In genomic region chr1:84214115-84214956, GRCh38 we compare ENCODE assay signal across 20 cellular contexts.
DNase-seq lines count a peak whose midpoint lies in the region; ATAC-seq and TF ChIP-seq lines count a peak whose summit lies in the region.
"Had no signal": no experiment of that assay in that cellular context is flagged by ENCODE, and none has a peak within 500 bp of the region (broad histone marks: within the 10 kb centered on the region; RNA-seq: fewer than 3 reads in every experiment).

No MANE protein-coding gene starts in this region.

- ATAC-seq in CD4-positive, alpha-beta T cell (ENCODE audit: poor library complexity), result no peak
- no peak for ATAC-seq in central memory CD8-positive, alpha-beta T cell (replicated peaks; ENCODE audit: extremely low read depth, poor library complexity, severe bottlenecking)
- peak; percentile 46 to 75 for ATAC-seq in natural killer cell treated with Interleukin-12 subunit alpha and Interleukin-12 subunit beta and Interleukin-15 and Interleukin-18, amount 100 ng/mL, for 72 hours
- no peak for ATAC-seq in GM21367 (IDR thresholded peaks at IDR 0.05; ENCODE audit: unreplicated experiment)
- ATAC-seq: K562, Right ventricle myocardium inferior, SK-N-SH treated with all-trans-retinoic acid at 6 μM for 48 hours had no signal

- no peak for TF ChIP-seq CTCF in CD4-positive, alpha-beta T cell (IDR thresholded peaks at IDR 0.05)
- no peak for TF ChIP-seq CTCF in chondrocyte (IDR thresholded peaks at IDR 0.05)
- no peak for TF ChIP-seq CTCF in MCF 10A (IDR thresholded peaks at IDR 0.05; ENCODE audit: unreplicated experiment)

- H3K27ac Mint-ChIP-seq in CD4-positive, alpha-beta T cell, result peak overlapping the region; percentile 41
- H3K27ac Mint-ChIP-seq in central memory CD8-positive, alpha-beta T cell (ENCODE audit: low read depth), result peak overlapping the region; percentile 51
- peak overlapping the region; percentile 45 to 73 for H3K27ac Mint-ChIP-seq in natural killer cell treated with Interleukin-12 subunit alpha and Interleukin-12 subunit beta and Interleukin-15 and Interleukin-18, amount 100 ng/mL, for 72 hours
- no peak overlapping the region for H3K27ac Mint-ChIP-seq in chondrocyte (ENCODE audit: unreplicated experiment)
- H3K27ac Mint-ChIP-seq in MCF 10A (ENCODE audit: low read depth, unreplicated experiment), result no peak overlapping the region

- POLR2A ChIA-PET in CD4-positive, alpha-beta T cell (lab: Charles Lee), result interaction anchor here (0.7 kb wide), 1 partner anchor 70 kb away, joined by 3 read pairs; the partner anchor contains the start of gene PRKACB
- POLR2A ChIA-PET in MCF 10A (lab: Yijun Ruan, JAX), result interaction anchor here (0.7 kb wide), 1 partner anchor 23 kb away, joined by 3 read pairs; no protein-coding TSS in a partner anchor

- peak overlapping the region; percentile 18 for H3K4me2 ChIP-seq in BLaER1

- BruUV-seq in MCF 10A (replicated peaks; lab: Mats Ljungman, UMichigan), result no TSS peak

- no peaks in the 10 kb centered on the region for H3K9me3 Mint-ChIP-seq in CD4-positive, alpha-beta T cell
- H3K9me3 Mint-ChIP-seq in central memory CD8-positive, alpha-beta T cell, result no peaks in the 10 kb centered on the region
- H3K9me3 Mint-ChIP-seq in natural killer cell treated with Interleukin-12 subunit alpha and Interleukin-12 subunit beta and Interleukin-15 and Interleukin-18, amount 100 ng/mL, for 72 hours, result no peaks in the 10 kb centered on the region
- peaks cover under 1% of the 10 kb centered on the region for H3K9me3 Mint-ChIP-seq in chondrocyte (ENCODE audit: low read depth)
- H3K9me3 Mint-ChIP-seq in MCF 10A (ENCODE audit: unreplicated experiment), result no peaks in the 10 kb centered on the region

- CTCF ChIA-PET in CD4-positive, alpha-beta T cell (lab: Charles Lee), result interaction anchor here (0.7 kb wide), 1 partner anchor 182 kb away, joined by 3 read pairs; no protein-coding TSS in a partner anchor
- CTCF ChIA-PET in MCF 10A (lab: Yijun Ruan, JAX), result interaction anchor here (0.6 kb wide), 1 partner anchor 193 kb away, joined by 3 read pairs; no protein-coding TSS in a partner anchor

- no peaks in the 10 kb centered on the region for H4K20me1 ChIP-seq in BLaER1

- H3K4me1 ChIP-seq in BLaER1, result peaks cover 12% of the 10 kb centered on the region
- H3K4me1 ChIP-seq: SJCRH30 had no signal

- no peak overlapping the region for H3K27ac ChIP-seq in BLaER1
- H3K27ac ChIP-seq in CD4-positive, alpha-beta T cell (ENCODE audit: low read depth, low read length), result no peak overlapping the region
- H3K27ac ChIP-seq: C4-2B, SJCRH30 had no signal

- H3K27me3 Mint-ChIP-seq in CD4-positive, alpha-beta T cell, result no peaks in the 10 kb centered on the region
- no peaks in the 10 kb centered on the region for H3K27me3 Mint-ChIP-seq in central memory CD8-positive, alpha-beta T cell
- H3K27me3 Mint-ChIP-seq in natural killer cell treated with Interleukin-12 subunit alpha and Interleukin-12 subunit beta and Interleukin-15 and Interleukin-18, amount 100 ng/mL, for 72 hours, result no peaks in the 10 kb centered on the region
- no peaks in the 10 kb centered on the region for H3K27me3 Mint-ChIP-seq in chondrocyte (ENCODE audit: low read depth)
- H3K27me3 Mint-ChIP-seq in MCF 10A (ENCODE audit: insufficient read depth, unreplicated experiment), result no peaks in the 10 kb centered on the region

- intact Hi-C loops in CD4-positive, alpha-beta T cell (cut with DNase I, micrococcal nuclease), result no loop called here
- intact Hi-C loops in MCF 10A (cut with micrococcal nuclease), result no loop called here

- H3K4me1 Mint-ChIP-seq in CD4-positive, alpha-beta T cell (ENCODE audit: low read depth), result peaks cover 35% of the 10 kb centered on the region
- peaks cover 20% of the 10 kb centered on the region for H3K4me1 Mint-ChIP-seq in central memory CD8-positive, alpha-beta T cell
- peaks cover 30 to 45% of the 10 kb centered on the region in 2 donors for H3K4me1 Mint-ChIP-seq in natural killer cell treated with Interleukin-12 subunit alpha and Interleukin-12 subunit beta and Interleukin-15 and Interleukin-18, amount 100 ng/mL, for 72 hours (ENCODE audit: low read depth in 2 of 2)
- H3K4me1 Mint-ChIP-seq in chondrocyte (ENCODE audit: low read depth), result no peaks in the 10 kb centered on the region
- H3K4me1 Mint-ChIP-seq in MCF 10A (ENCODE audit: insufficient read depth, unreplicated experiment), result no peaks in the 10 kb centered on the region

- DNase-seq in CD4-positive, alpha-beta T cell, result no peak
- DNase-seq in central memory CD8-positive, alpha-beta T cell (ENCODE audit: low spot score in 2 of 2), result no peak
- no peak for DNase-seq in natural killer cell treated with Interleukin-12 subunit alpha and Interleukin-12 subunit beta and Interleukin-15 and Interleukin-18, amount 100 ng/mL, for 72 hours (ENCODE audit: low spot score)
- DNase-seq in chondrocyte (ENCODE audit: low spot score), result no peak
- no peak for DNase-seq in MCF 10A (ENCODE audit: unreplicated experiment)
- DNase-seq: Kasumi-1, MV-4-11, NCI-H1105, NCI-H1436 treated with DMSO at 0.1 percent for 48 hours, NCI-H187 treated with DMSO at 0.1 percent for 48 hours, NCI-H446, NCI-H524 treated with DMSO at 0.1 percent for 48 hours, NCI-H774, SJCRH30 had no signal

- H3K4me3 Mint-ChIP-seq in CD4-positive, alpha-beta T cell, result no peak overlapping the region
- H3K4me3 Mint-ChIP-seq in central memory CD8-positive, alpha-beta T cell, result no peak overlapping the region
- peak overlapping the region; percentile 67 for H3K4me3 Mint-ChIP-seq in natural killer cell treated with Interleukin-12 subunit alpha and Interleukin-12 subunit beta and Interleukin-15 and Interleukin-18, amount 100 ng/mL, for 72 hours
- H3K4me3 Mint-ChIP-seq in chondrocyte (ENCODE audit: unreplicated experiment) (no peak overlapping the region), MCF 10A (ENCODE audit: unreplicated experiment) (no peak overlapping the region)

- peaks cover 3% of the 10 kb centered on the region; the same call in 1 of the 2 replicates for H3K9me3 ChIP-seq in BLaER1
- no peaks in the 10 kb centered on the region for H3K9me3 ChIP-seq in CD4-positive, alpha-beta T cell (ENCODE audit: control insufficient read depth, low read length)
- H3K9me3 ChIP-seq: SJCRH30 had no signal

- H3K9ac ChIP-seq in BLaER1, result no peak overlapping the region

- H3K36me3 Mint-ChIP-seq in CD4-positive, alpha-beta T cell (ENCODE audit: low read depth), result peaks cover 86% of the 10 kb centered on the region
- H3K36me3 Mint-ChIP-seq in central memory CD8-positive, alpha-beta T cell (ENCODE audit: insufficient read depth), result peaks cover 26% of the 10 kb centered on the region
- H3K36me3 Mint-ChIP-seq in natural killer cell treated with Interleukin-12 subunit alpha and Interleukin-12 subunit beta and Interleukin-15 and Interleukin-18, amount 100 ng/mL, for 72 hours, result peaks cover 17% of the 10 kb centered on the region
- H3K36me3 Mint-ChIP-seq in chondrocyte (ENCODE audit: low read depth) (peaks cover 5% of the 10 kb centered on the region), MCF 10A (ENCODE audit: insufficient read depth, unreplicated experiment) (no peaks in the 10 kb centered on the region)

- no peaks in the 10 kb centered on the region for H3K36me3 ChIP-seq in BLaER1
- H3K36me3 ChIP-seq: SJCRH30 had no signal

- no peaks in the 10 kb centered on the region for H3K27me3 ChIP-seq in BLaER1
- no peaks in the 10 kb centered on the region for H3K27me3 ChIP-seq in CD4-positive, alpha-beta T cell (ENCODE audit: control insufficient read depth, insufficient read depth, low read length)
- H3K27me3 ChIP-seq: SJCRH30 had no signal

- H3K4me3 ChIP-seq in BLaER1, result no peak overlapping the region
- H3K4me3 ChIP-seq: K562, SJCRH30 had no signal

Comparison
In these comparisons a context has a peak if more than half of its experiments do, and no peak if none do; other contexts are left out.
1. ATAC-seq: peak in natural killer cell treated with Interleukin-12 subunit alpha and Interleukin-12 subunit beta and Interleukin-15 and Interleukin-18, amount 100 ng/mL, for 72 hours (2 of 2); none in CD4-positive, alpha-beta T cell (single experiment), central memory CD8-positive, alpha-beta T cell (single experiment) and GM21367 (single experiment).
2. H3K27ac Mint-ChIP-seq: peak in CD4-positive, alpha-beta T cell (single experiment), central memory CD8-positive, alpha-beta T cell (single experiment) and natural killer cell treated with Interleukin-12 subunit alpha and Interleukin-12 subunit beta and Interleukin-15 and Interleukin-18, amount 100 ng/mL, for 72 hours (2 of 2); none in chondrocyte (single experiment) and MCF 10A (single experiment).